ENCODE assay signal across 9 cellular contexts in the genomic region with DNA sequence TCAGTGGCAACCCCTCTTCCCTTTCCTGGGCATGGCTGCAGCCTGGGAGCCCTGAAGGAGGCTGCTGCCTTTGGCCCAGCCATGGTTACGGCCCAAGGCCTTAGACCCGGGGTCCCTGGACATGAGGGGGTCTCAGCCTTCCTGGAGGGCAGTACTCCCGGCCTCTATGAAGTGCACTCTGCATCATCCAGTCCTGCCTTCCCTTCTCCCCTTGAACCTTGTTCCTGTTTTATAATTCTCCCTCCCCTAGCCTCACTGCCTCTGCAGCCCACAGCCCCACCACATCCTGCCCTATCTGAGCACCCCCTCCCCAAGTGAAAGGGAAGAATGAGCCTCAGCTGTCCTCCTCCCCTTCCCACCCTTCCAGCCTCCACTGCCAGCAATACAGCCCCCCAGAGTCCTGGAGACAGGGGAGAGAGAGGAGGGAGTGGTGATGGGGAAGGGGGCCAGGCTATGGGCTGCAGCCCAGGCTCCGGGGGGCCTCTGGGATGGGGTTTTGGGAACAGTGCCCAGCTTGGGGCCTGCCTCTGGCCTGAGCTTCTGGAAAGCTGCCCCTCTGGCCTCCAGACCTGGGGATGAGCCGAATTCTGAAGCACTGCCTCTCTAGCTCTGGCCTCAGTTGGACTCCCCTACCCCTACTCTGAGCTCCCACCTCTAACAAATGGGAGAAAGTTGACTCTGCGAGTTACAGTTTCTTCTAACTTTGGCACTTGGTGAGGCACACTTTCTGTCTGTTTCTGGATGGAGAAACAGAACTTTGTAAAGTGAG. TPM values are rescaled to one million over a fixed set of nuclear protein-coding genes. Genes with fewer than 3 reads are reported as not detected.
DNase-seq lines count a peak whose midpoint lies in the region; ATAC-seq and TF ChIP-seq lines count a peak whose summit lies in the region.
"Had no signal": no experiment of that assay in that cellular context is flagged by ENCODE, and none has a peak within 500 bp of the region (broad histone marks: within the 10 kb centered on the region; RNA-seq: fewer than 3 reads in every experiment).

No MANE protein-coding gene starts in this region.

- H3K9me3 Mint-ChIP-seq in CD4-positive, CD25-positive, alpha-beta regulatory T cell: no peaks in the 10 kb centered on the region

- peaks cover 70% of the 10 kb centered on the region for H3K36me3 Mint-ChIP-seq in CD4-positive, CD25-positive, alpha-beta regulatory T cell

- no peak for TF ChIP-seq CTCF in Peyer's patch (IDR thresholded peaks at IDR 0.05)
- no peak for TF ChIP-seq CTCF in fibroblast of mammary gland (conservative IDR thresholded peaks at IDR 0.05; ENCODE audit: control insufficient read depth, insufficient read depth, low read depth, low read length)

- peak overlapping the region; percentile 95 for H3K27ac ChIP-seq in CD4-positive, CD25-positive, alpha-beta regulatory T cell (ENCODE audit: insufficient read depth, low read length, poor library complexity, severe bottlenecking)
- peak overlapping the region; percentile 41 to 89 (median 60) for H3K27ac ChIP-seq in Peyer's patch

- no peaks in the 10 kb centered on the region for H3K9me3 ChIP-seq in CD4-positive, CD25-positive, alpha-beta regulatory T cell (ENCODE audit: control insufficient read depth in 2 of 2, low read length in 2 of 2)
- H3K9me3 ChIP-seq in Peyer's patch: no peaks in the 10 kb centered on the region

- H3K4me3 Mint-ChIP-seq in CD4-positive, CD25-positive, alpha-beta regulatory T cell: peak overlapping the region in 3 of 4 donors; percentile 41 to 85 (median 72)

- no peaks in the 10 kb centered on the region for H3K27me3 Mint-ChIP-seq in CD4-positive, CD25-positive, alpha-beta regulatory T cell

- no peak for DNase-seq in CD4-positive, CD25-positive, alpha-beta regulatory T cell
- DNase-seq in Peyer's patch: peak in 2 of 3 donors; percentile 40 to 44
- peak; percentile 38 for DNase-seq in fibroblast of mammary gland (ENCODE audit: low read depth)
- peak; percentile 84 for DNase-seq in posterior vena cava (ENCODE audit: low spot score)
- DNase-seq in NOMO-1 treated with dmso at 0.1 percent for 144 hours (lab: John Stamatoyannopoulos, UW; ENCODE audit: unreplicated experiment): no peak
- DNase-seq in OCI-M2 (lab: John Stamatoyannopoulos, UW; ENCODE audit: unreplicated experiment): no peak
- DNase-seq in putamen (ENCODE audit: low spot score): no peak
- DNase-seq in KG1 (lab: John Stamatoyannopoulos, UW): no peak

- peak overlapping the region; percentile 68 to 88 (median 71) for H3K27ac Mint-ChIP-seq in CD4-positive, CD25-positive, alpha-beta regulatory T cell

- TF ChIP-seq POLR2A in Peyer's patch (IDR thresholded peaks at IDR 0.05): no peak

- ATAC-seq in CD4-positive, CD25-positive, alpha-beta regulatory T cell (ENCODE audit: low read depth in 2 of 2): no peak

- H3K4me1 ChIP-seq in CD4-positive, CD25-positive, alpha-beta regulatory T cell (ENCODE audit: control insufficient read depth, insufficient read depth, low read length, poor library complexity, severe bottlenecking): peaks cover 82% of the 10 kb centered on the region
- H3K4me1 ChIP-seq in Peyer's patch: peaks cover 4 to 42% (median 28%) of the 10 kb centered on the region in 4 donors

- intact Hi-C loops in posterior vena cava (cut with DNase I): loop anchor here in 1 of 2 donors (10.0 kb wide), 1 partner anchor 113 kb away; a partner anchor contains a TSS

- H3K4me3 ChIP-seq in CD4-positive, CD25-positive, alpha-beta regulatory T cell (ENCODE audit: low read depth, low read length): no peak overlapping the region
- H3K4me3 ChIP-seq in Peyer's patch (no peak overlapping the region), fibroblast of mammary gland (ENCODE audit: control insufficient read depth, low read depth, low read length) (no peak overlapping the region)

- peaks cover 8 to 96% (median 46%) of the 10 kb centered on the region in 4 donors for H3K4me1 Mint-ChIP-seq in CD4-positive, CD25-positive, alpha-beta regulatory T cell

- peaks cover 79% of the 10 kb centered on the region for H3K36me3 ChIP-seq in CD4-positive, CD25-positive, alpha-beta regulatory T cell (ENCODE audit: control insufficient read depth, insufficient read depth, low read length)
- H3K36me3 ChIP-seq in Peyer's patch: no peaks in the 10 kb centered on the region

- H3K27me3 ChIP-seq in CD4-positive, CD25-positive, alpha-beta regulatory T cell (ENCODE audit: control insufficient read depth, insufficient read depth, low read length): no peaks in the 10 kb centered on the region
- no peaks in the 10 kb centered on the region for H3K27me3 ChIP-seq in Peyer's patch

RNA-seq across cellular contexts. Expression of a gene that starts 7.6 kb away (rescaled TPM):
- total RNA-seq in CD4-positive, CD25-positive, alpha-beta regulatory T cell: 192 TPM
- polyA plus RNA-seq in CD4-positive, CD25-positive, alpha-beta regulatory T cell: 100 to 1,000 TPM; 351 to 828 (median 609) TPM
- total RNA-seq in Peyer's patch (10 to 100 TPM in 1 of 4 donors, 1 to 10 TPM in 1, not detected in 2; 3.1 to 22.3 TPM), posterior vena cava (under 1 TPM; 0.46 to 0.62 TPM)
- total RNA-seq: NCI-H460 had no signal

RNA-seq across cellular contexts. Expression of a gene that starts 56.3 kb away (rescaled TPM):
- total RNA-seq in CD4-positive, CD25-positive, alpha-beta regulatory T cell: 1.1 TPM
- polyA plus RNA-seq in CD4-positive, CD25-positive, alpha-beta regulatory T cell: under 1 TPM in 1 of 4 donors, not detected in 3; 0.16 TPM
- total RNA-seq in Peyer's patch: 1 to 10 TPM in 3 of 4 donors, under 1 TPM in 1; 0.54 to 2.5 (median 1.7) TPM
- under 1 TPM; 0.14 to 0.38 TPM for total RNA-seq in posterior vena cava

Comparison
In these comparisons a context has a peak if more than half of its experiments do, and no peak if none do; other contexts are left out.
1. DNase-seq: peak in Peyer's patch (2 of 3), fibroblast of mammary gland (single experiment) and posterior vena cava (single experiment); none in CD4-positive, CD25-positive, alpha-beta regulatory T cell (0 of 3), NOMO-1 treated with dmso at 0.1 percent for 144 hours (single experiment), OCI-M2 (single experiment), putamen (single experiment) and KG1 (single experiment).